ENCODE assay signal across 9 cellular contexts in genomic region chr1:21779613-21780521, GRCh38. TPM values are rescaled to one million over a fixed set of nuclear protein-coding genes. Genes with fewer than 3 reads are reported as not detected.
DNase-seq lines count a peak whose midpoint lies in the region; ATAC-seq, FAIRE-seq and TF ChIP-seq lines count a peak whose summit lies in the region.
"Had no signal": no experiment of that assay in that cellular context is flagged by ENCODE, and none has a peak within 500 bp of the region (broad histone marks: within the 10 kb centered on the region; RNA-seq: fewer than 3 reads in every experiment).

No MANE protein-coding gene starts in this region.

- no peak for TF ChIP-seq CTCF in endothelial cell of umbilical vein (IDR thresholded peaks at IDR 0.05; ENCODE audit: extremely low read depth in 1 of 2, insufficient read depth in 1 of 2, low read depth in 1 of 2, low read length in 2 of 2)
- TF ChIP-seq CTCF in upper lobe of right lung (IDR thresholded peaks at IDR 0.05): no peak

- no peak overlapping the region for H2AFZ ChIP-seq in endothelial cell of umbilical vein (ENCODE audit: low read depth, low read length)

- peak; percentile 72 for FAIRE-seq in endothelial cell of umbilical vein (lab: Jason Lieb, UNC)

- H3K79me2 ChIP-seq in endothelial cell of umbilical vein (ENCODE audit: control insufficient read depth, insufficient read depth, low read length): peaks cover 71% of the 10 kb centered on the region

- no peak for TF ChIP-seq POLR2A in endothelial cell of umbilical vein (IDR thresholded peaks at IDR 0.05; ENCODE audit: low read depth, low read length)

- peak overlapping the region; percentile 99 for H3K9ac ChIP-seq in endothelial cell of umbilical vein (replicated peaks; ENCODE audit: extremely low read depth, insufficient read depth, low read length)

- peaks cover 36% of the 10 kb centered on the region for H3K4me1 Mint-ChIP-seq in T-helper 1 cell treated with Interleukin-12 subunit alpha and Interleukin-12 subunit beta and Interleukin-4 antibody, amounts not matched to agents 30 μg/mL and 1 μg/mL, for 36 hours (ENCODE audit: low read depth)

- no peak for ATAC-seq in upper lobe of right lung

- BruUV-seq in endothelial cell of umbilical vein (replicated peaks; lab: Mats Ljungman, UMichigan): TSS peak; percentile 3

- no peaks in the 10 kb centered on the region for H3K27me3 Mint-ChIP-seq in T-helper 1 cell treated with Interleukin-12 subunit alpha and Interleukin-12 subunit beta and Interleukin-4 antibody, amounts not matched to agents 30 μg/mL and 1 μg/mL, for 36 hours (ENCODE audit: low read depth)

- no peaks in the 10 kb centered on the region for H3K9me3 ChIP-seq in endothelial cell of umbilical vein (replicated peaks; ENCODE audit: control insufficient read depth, insufficient read depth, low read length)
- H3K9me3 ChIP-seq in upper lobe of right lung: no peaks in the 10 kb centered on the region

- dilution Hi-C loops in endothelial cell of umbilical vein (cut with MboI; ENCODE audit: extremely low pct_ligation_motif_present, low sequenced_read_pairs): no loop called here

- H3K36me3 ChIP-seq in endothelial cell of umbilical vein (ENCODE audit: control insufficient read depth in 2 of 2, extremely low read depth in 1 of 2, insufficient read depth in 2 of 2, low read length in 2 of 2) (no peaks in the 10 kb centered on the region), upper lobe of right lung (no peaks in the 10 kb centered on the region)

- POLR2A ChIA-PET in endothelial cell of umbilical vein (lab: Charles Lee): no interaction called here

- CTCF ChIA-PET in endothelial cell of umbilical vein (lab: Charles Lee): no interaction called here

- H3K27ac ChIP-seq in endothelial cell of umbilical vein (ENCODE audit: insufficient read depth, low read depth, low read length) (peak overlapping the region; percentile 99), upper lobe of right lung (no peak overlapping the region)

- no peaks in the 10 kb centered on the region for H3K9me3 Mint-ChIP-seq in T-helper 1 cell treated with Interleukin-12 subunit alpha and Interleukin-12 subunit beta and Interleukin-4 antibody, amounts not matched to agents 30 μg/mL and 1 μg/mL, for 36 hours

- H3K4me3 Mint-ChIP-seq in T-helper 1 cell treated with Interleukin-12 subunit alpha and Interleukin-12 subunit beta and Interleukin-4 antibody, amounts not matched to agents 30 μg/mL and 1 μg/mL, for 36 hours: peak overlapping the region; percentile 72

- H3K36me3 Mint-ChIP-seq in T-helper 1 cell treated with Interleukin-12 subunit alpha and Interleukin-12 subunit beta and Interleukin-4 antibody, amounts not matched to agents 30 μg/mL and 1 μg/mL, for 36 hours (ENCODE audit: low read depth): peaks cover 5% of the 10 kb centered on the region

- peak; percentile 73 for DNase-seq in activated effector memory CD4-positive, alpha-beta T cell treated with anti-CD3 and anti-CD28 coated beads, Interleukin-2, amount 50 U/mL, for 16 hours
- no peak for DNase-seq in activated effector memory CD4-positive, alpha-beta T cell treated with Interleukin-2 at 50 U/mL for 16 hours
- DNase-seq in endothelial cell of umbilical vein (ENCODE audit: low read depth, low spot score) (peak; percentile 96), upper lobe of right lung (peak; percentile 12), pons (ENCODE audit: low spot score) (no peak), GM19238 (ENCODE audit: insufficient read length, low spot score) (no peak), NCI-H510A (lab: John Stamatoyannopoulos, UW) (no peak)

- H4K20me1 ChIP-seq in endothelial cell of umbilical vein (replicated peaks; ENCODE audit: control insufficient read depth, extremely low read depth, insufficient read depth, low read length): no peaks in the 10 kb centered on the region

- H3K4me1 ChIP-seq in endothelial cell of umbilical vein (ENCODE audit: control insufficient read depth, extremely low read depth, insufficient read depth, low read length): peaks cover 13% of the 10 kb centered on the region
- peaks cover 35% of the 10 kb centered on the region for H3K4me1 ChIP-seq in upper lobe of right lung

- H3K9me1 ChIP-seq in endothelial cell of umbilical vein (replicated peaks; ENCODE audit: control insufficient read depth, extremely low read depth, insufficient read depth, low read length): no peaks in the 10 kb centered on the region

- H3K27me3 ChIP-seq in endothelial cell of umbilical vein (ENCODE audit: control insufficient read depth in 2 of 2, insufficient read depth in 2 of 2, low read length in 2 of 2): no peaks in the 10 kb centered on the region
- no peaks in the 10 kb centered on the region for H3K27me3 ChIP-seq in upper lobe of right lung

- H3K4me2 ChIP-seq in endothelial cell of umbilical vein (ENCODE audit: insufficient read depth, low read length): peak overlapping the region; percentile 84

- H3K27ac Mint-ChIP-seq in T-helper 1 cell treated with Interleukin-12 subunit alpha and Interleukin-12 subunit beta and Interleukin-4 antibody, amounts not matched to agents 30 μg/mL and 1 μg/mL, for 36 hours: peak overlapping the region; percentile 83

- intact Hi-C loops in endothelial cell of umbilical vein (cut with micrococcal nuclease): loop anchor here (1.0 to 5.0 kb wide), 3 partner anchors 15 to 157 kb away; partner anchors contain the start of gene HSPG2
- intact Hi-C loops in upper lobe of right lung (cut with DNase I): no loop called here

- H3K4me3 ChIP-seq in endothelial cell of umbilical vein (replicated peaks in 1 of 3; ENCODE audit: insufficient read depth in 1 of 3, low read depth in 1 of 3, low read length in 3 of 3) (peak overlapping the region in 2 of 3 experiments; percentile 97 to 98), upper lobe of right lung (no peak overlapping the region)
- H3K4me3 ChIP-seq: lung had no signal

TF ChIP-seq in endothelial cell of umbilical vein, 7 proteins besides CTCF, POLR2A, EP300 and RAD21:
- TF ChIP-seq GATA2 (IDR thresholded peaks at IDR 0.05; ENCODE audit: insufficient read depth, insufficient read length, low read depth, low read length) (peak; percentile 59), JUN (IDR thresholded peaks at IDR 0.05; ENCODE audit: borderline replicate concordance, insufficient read depth, insufficient read length, low read depth) (peak; percentile 66), POLR2AphosphoS5 (IDR thresholded peaks at IDR 0.05; ENCODE audit: insufficient read depth, low read depth, low read length) (peak; percentile 68), MAX (IDR thresholded peaks at IDR 0.05; ENCODE audit: insufficient read depth, insufficient read length) (no peak), FOS (IDR thresholded peaks at IDR 0.05; ENCODE audit: borderline replicate concordance, insufficient read depth, low read length) (peak; percentile 79)

RNA-seq across cellular contexts. Expression of gene USP48, which starts 3.1 kb away (rescaled TPM):
- total RNA-seq in endothelial cell of umbilical vein (146 and 149 TPM in 2 replicates), upper lobe of right lung (56.4 TPM)
- polyA plus RNA-seq in endothelial cell of umbilical vein: 18.5 and 27.2 TPM in 2 replicates
- polyA plus RNA-seq in endothelial cell of umbilical vein (2011; cell fraction: cytosol; rRNA removed): 33.6 and 34.2 TPM in 2 replicates
- 135 and 168 TPM in 2 replicates for polyA plus RNA-seq in endothelial cell of umbilical vein (2011; cell fraction: nucleus; rRNA removed)
- 73.6 and 92.2 TPM in 2 replicates for polyA plus RNA-seq in endothelial cell of umbilical vein (2012)
- polyA minus RNA-seq in endothelial cell of umbilical vein: 76.2 and 79.0 TPM in 2 replicates
- 15.6 TPM for polyA minus RNA-seq in endothelial cell of umbilical vein (2011; cell fraction: cytosol; rRNA and poly(A)+ RNA removed)
- 124 and 167 TPM in 2 replicates for polyA minus RNA-seq in endothelial cell of umbilical vein (2011; cell fraction: nucleus; rRNA and poly(A)+ RNA removed)

RNA-seq across cellular contexts. Expression of gene LDLRAD2, which starts 32.2 kb away (rescaled TPM):
- 0.42 and 0.44 TPM in 2 replicates for total RNA-seq in endothelial cell of umbilical vein
- not detected in 2 replicates for polyA plus RNA-seq in endothelial cell of umbilical vein
- polyA plus RNA-seq in endothelial cell of umbilical vein (2011; cell fraction: cytosol; rRNA removed): 0.01 and 0.04 TPM in 2 replicates
- polyA plus RNA-seq in endothelial cell of umbilical vein (2011; cell fraction: nucleus; rRNA removed): 0.05 and 0.17 TPM in 2 replicates
- polyA plus RNA-seq in endothelial cell of umbilical vein (2012): 141 and 334 TPM in 2 replicates
- not detected in 2 replicates for polyA minus RNA-seq in endothelial cell of umbilical vein
- not detected for polyA minus RNA-seq in endothelial cell of umbilical vein (2011; cell fraction: cytosol; rRNA and poly(A)+ RNA removed)
- not detected in 2 replicates for polyA minus RNA-seq in endothelial cell of umbilical vein (2011; cell fraction: nucleus; rRNA and poly(A)+ RNA removed)
- 0.38 TPM for total RNA-seq in upper lobe of right lung

Comparison
In these comparisons a context has a peak if more than half of its experiments do, and no peak if none do; other contexts are left out.
1. DNase-seq: peak in activated effector memory CD4-positive, alpha-beta T cell treated with anti-CD3 and anti-CD28 coated beads, Interleukin-2, amount 50 U/mL, for 16 hours (single experiment), endothelial cell of umbilical vein (single experiment) and upper lobe of right lung (single experiment); none in activated effector memory CD4-positive, alpha-beta T cell treated with Interleukin-2 at 50 U/mL for 16 hours (single experiment), pons (single experiment), GM19238 (single experiment) and NCI-H510A (single experiment).